Comparison of ENCODE assay signal across 1 cellular context in the genomic region with DNA sequence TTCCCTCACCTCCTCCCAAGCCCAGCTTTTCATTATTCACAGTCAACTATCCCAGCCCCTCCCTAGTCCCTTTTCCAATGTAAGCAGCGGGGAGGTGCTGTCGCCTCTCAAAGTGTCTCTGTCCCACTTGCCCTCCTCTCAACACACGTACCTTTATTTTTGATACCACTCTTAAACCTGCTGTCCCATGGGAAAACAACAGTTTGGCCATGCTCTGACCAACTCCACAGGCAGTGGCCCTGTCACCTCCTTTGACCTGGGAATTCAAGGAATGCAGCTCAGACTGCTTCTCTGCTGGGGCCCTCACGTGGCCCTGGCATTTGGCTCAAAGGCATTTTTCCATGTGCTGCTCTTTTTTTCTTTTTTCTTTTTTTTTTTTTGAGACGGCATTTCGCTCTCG.
TF ChIP-seq lines count a peak whose summit lies in the region.

No MANE protein-coding gene starts in this region.

TF ChIP-seq in GM12878, 131 proteins besides CTCF, POLR2A, EP300 and RAD21:
- TF ChIP-seq, protein P1, sequence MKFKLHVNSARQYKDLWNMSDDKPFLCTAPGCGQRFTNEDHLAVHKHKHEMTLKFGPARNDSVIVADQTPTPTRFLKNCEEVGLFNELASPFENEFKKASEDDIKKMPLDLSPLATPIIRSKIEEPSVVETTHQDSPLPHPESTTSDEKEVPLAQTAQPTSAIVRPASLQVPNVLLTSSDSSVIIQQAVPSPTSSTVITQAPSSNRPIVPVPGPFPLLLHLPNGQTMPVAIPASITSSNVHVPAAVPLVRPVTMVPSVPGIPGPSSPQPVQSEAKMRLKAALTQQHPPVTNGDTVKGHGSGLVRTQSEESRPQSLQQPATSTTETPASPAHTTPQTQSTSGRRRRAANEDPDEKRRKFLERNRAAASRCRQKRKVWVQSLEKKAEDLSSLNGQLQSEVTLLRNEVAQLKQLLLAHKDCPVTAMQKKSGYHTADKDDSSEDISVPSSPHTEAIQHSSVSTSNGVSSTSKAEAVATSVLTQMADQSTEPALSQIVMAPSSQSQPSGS (IDR thresholded peaks at IDR 0.05; ENCODE audit: low read length) = no peak
- TF ChIP-seq, protein P2, sequence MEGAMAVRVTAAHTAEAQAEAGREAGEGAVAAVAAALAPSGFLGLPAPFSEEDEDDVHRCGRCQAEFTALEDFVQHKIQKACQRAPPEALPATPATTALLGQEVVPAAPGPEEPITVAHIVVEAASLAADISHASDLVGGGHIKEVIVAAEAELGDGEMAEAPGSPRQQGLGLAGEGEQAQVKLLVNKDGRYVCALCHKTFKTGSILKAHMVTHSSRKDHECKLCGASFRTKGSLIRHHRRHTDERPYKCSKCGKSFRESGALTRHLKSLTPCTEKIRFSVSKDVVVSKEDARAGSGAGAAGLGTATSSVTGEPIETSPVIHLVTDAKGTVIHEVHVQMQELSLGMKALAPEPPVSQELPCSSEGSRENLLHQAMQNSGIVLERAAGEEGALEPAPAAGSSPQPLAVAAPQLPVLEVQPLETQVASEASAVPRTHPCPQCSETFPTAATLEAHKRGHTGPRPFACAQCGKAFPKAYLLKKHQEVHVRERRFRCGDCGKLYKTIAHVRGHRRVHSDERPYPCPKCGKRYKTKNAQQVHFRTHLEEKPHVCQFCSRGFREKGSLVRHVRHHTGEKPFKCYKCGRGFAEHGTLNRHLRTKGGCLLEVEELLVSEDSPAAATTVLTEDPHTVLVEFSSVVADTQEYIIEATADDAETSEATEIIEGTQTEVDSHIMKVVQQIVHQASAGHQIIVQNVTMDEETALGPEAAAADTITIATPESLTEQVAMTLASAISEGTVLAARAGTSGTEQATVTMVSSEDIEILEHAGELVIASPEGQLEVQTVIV (IDR thresholded peaks at IDR 0.05; ENCODE audit: borderline replicate concordance, partially characterized antibody) = no peak
- TF ChIP-seq TCF7 (IDR thresholded peaks at IDR 0.05; ENCODE audit: borderline replicate concordance) = no peak
- TF ChIP-seq HDGF (IDR thresholded peaks at IDR 0.05) = 0 out of 2 replicates have a peak, but pooled peaks have one; percentile 29
- TF ChIP-seq, protein P3, sequence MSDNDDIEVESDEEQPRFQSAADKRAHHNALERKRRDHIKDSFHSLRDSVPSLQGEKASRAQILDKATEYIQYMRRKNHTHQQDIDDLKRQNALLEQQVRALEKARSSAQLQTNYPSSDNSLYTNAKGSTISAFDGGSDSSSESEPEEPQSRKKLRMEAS (IDR thresholded peaks at IDR 0.05; ENCODE audit: low read depth, low read length) = no peak
- TF ChIP-seq MEF2B (IDR thresholded peaks at IDR 0.05; ENCODE audit: partially characterized antibody, poor library complexity, severe bottlenecking) = peak; percentile 25
- TF ChIP-seq, protein P4, sequence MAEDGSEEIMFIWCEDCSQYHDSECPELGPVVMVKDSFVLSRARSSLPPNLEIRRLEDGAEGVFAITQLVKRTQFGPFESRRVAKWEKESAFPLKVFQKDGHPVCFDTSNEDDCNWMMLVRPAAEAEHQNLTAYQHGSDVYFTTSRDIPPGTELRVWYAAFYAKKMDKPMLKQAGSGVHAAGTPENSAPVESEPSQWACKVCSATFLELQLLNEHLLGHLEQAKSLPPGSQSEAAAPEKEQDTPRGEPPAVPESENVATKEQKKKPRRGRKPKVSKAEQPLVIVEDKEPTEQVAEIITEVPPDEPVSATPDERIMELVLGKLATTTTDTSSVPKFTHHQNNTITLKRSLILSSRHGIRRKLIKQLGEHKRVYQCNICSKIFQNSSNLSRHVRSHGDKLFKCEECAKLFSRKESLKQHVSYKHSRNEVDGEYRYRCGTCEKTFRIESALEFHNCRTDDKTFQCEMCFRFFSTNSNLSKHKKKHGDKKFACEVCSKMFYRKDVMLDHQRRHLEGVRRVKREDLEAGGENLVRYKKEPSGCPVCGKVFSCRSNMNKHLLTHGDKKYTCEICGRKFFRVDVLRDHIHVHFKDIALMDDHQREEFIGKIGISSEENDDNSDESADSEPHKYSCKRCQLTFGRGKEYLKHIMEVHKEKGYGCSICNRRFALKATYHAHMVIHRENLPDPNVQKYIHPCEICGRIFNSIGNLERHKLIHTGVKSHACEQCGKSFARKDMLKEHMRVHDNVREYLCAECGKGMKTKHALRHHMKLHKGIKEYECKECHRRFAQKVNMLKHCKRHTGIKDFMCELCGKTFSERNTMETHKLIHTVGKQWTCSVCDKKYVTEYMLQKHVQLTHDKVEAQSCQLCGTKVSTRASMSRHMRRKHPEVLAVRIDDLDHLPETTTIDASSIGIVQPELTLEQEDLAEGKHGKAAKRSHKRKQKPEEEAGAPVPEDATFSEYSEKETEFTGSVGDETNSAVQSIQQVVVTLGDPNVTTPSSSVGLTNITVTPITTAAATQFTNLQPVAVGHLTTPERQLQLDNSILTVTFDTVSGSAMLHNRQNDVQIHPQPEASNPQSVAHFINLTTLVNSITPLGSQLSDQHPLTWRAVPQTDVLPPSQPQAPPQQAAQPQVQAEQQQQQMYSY (CRISPR knock-in tag; IDR thresholded peaks at IDR 0.05) = no peak
